1 cellular context compared by ENCODE assay signal in the genomic region with DNA sequence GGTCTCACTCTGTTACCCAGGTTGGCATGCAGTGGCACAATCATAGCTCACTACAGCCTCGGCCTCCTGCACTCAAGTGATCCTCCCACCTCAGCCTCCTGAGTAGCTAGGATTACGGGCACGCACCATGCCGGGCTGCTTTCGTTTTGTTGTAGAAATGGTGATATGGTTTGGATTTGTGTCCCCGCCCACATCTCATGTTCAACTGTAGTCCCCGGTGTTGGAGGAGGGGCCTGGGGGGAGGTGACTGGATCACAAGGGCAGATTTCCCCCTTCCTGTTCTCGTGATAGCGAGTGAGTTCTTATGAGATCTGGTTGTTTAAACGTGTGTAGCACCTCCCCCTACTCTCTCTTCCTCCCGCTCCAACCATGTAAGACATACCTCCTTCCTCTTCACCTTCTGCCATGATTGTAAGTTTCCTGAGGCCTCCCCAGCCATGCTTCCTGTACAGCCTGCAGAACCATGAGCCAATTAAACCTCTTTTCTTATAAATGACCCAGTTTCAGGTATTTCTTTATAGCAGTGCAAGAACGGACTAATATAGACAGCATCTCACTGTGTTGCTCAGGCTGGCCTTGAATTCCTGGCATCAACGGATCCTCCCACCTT.
TF ChIP-seq lines count a peak whose summit lies in the region.

No MANE protein-coding gene starts in this region.

TF ChIP-seq in K562, 482 proteins besides CTCF, POLR2A, EP300 and RAD21 (continued from another document and continues in another):
- TF ChIP-seq, protein P1, sequence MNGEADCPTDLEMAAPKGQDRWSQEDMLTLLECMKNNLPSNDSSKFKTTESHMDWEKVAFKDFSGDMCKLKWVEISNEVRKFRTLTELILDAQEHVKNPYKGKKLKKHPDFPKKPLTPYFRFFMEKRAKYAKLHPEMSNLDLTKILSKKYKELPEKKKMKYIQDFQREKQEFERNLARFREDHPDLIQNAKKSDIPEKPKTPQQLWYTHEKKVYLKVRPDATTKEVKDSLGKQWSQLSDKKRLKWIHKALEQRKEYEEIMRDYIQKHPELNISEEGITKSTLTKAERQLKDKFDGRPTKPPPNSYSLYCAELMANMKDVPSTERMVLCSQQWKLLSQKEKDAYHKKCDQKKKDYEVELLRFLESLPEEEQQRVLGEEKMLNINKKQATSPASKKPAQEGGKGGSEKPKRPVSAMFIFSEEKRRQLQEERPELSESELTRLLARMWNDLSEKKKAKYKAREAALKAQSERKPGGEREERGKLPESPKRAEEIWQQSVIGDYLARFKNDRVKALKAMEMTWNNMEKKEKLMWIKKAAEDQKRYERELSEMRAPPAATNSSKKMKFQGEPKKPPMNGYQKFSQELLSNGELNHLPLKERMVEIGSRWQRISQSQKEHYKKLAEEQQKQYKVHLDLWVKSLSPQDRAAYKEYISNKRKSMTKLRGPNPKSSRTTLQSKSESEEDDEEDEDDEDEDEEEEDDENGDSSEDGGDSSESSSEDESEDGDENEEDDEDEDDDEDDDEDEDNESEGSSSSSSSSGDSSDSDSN (IDR thresholded peaks at IDR 0.05; ENCODE audit: borderline replicate concordance in 1 of 2, low read depth in 2 of 2, low read length in 2 of 2) = no peak
- TF ChIP-seq, protein P2, sequence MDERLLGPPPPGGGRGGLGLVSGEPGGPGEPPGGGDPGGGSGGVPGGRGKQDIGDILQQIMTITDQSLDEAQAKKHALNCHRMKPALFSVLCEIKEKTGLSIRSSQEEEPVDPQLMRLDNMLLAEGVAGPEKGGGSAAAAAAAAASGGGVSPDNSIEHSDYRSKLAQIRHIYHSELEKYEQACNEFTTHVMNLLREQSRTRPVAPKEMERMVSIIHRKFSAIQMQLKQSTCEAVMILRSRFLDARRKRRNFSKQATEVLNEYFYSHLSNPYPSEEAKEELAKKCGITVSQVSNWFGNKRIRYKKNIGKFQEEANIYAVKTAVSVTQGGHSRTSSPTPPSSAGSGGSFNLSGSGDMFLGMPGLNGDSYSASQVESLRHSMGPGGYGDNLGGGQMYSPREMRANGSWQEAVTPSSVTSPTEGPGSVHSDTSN (CRISPR knock-in tag; IDR thresholded peaks at IDR 0.05; ENCODE audit: low read depth) = no peak
- TF ChIP-seq, protein P2 (tag; conservative IDR thresholded peaks at IDR 0.05; ENCODE audit: low read depth) = no peak
- no peak for TF ChIP-seq ZNF239 (CRISPR knock-in tag; IDR thresholded peaks at IDR 0.05)
- no peak for TF ChIP-seq NEUROD1 (IDR thresholded peaks at IDR 0.05; ENCODE audit: borderline replicate concordance, low read depth, low read length, partially characterized antibody)
- TF ChIP-seq GABPB2 (CRISPR knock-in tag; conservative IDR thresholded peaks at IDR 0.05) = no peak
- TF ChIP-seq, protein P3, sequence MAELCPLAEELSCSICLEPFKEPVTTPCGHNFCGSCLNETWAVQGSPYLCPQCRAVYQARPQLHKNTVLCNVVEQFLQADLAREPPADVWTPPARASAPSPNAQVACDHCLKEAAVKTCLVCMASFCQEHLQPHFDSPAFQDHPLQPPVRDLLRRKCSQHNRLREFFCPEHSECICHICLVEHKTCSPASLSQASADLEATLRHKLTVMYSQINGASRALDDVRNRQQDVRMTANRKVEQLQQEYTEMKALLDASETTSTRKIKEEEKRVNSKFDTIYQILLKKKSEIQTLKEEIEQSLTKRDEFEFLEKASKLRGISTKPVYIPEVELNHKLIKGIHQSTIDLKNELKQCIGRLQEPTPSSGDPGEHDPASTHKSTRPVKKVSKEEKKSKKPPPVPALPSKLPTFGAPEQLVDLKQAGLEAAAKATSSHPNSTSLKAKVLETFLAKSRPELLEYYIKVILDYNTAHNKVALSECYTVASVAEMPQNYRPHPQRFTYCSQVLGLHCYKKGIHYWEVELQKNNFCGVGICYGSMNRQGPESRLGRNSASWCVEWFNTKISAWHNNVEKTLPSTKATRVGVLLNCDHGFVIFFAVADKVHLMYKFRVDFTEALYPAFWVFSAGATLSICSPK (IDR thresholded peaks at IDR 0.05; ENCODE audit: borderline replicate concordance) = no peak
- TF ChIP-seq ZNF780A (CRISPR knock-in tag; IDR thresholded peaks at IDR 0.05) = no peak
- TF ChIP-seq MYC (IDR thresholded peaks at IDR 0.05; ENCODE audit: low read depth, low read length) = no peak; the same call in 1 of the 2 replicates
- TF ChIP-seq MYC (CRISPR knock-in tag; IDR thresholded peaks at IDR 0.05; ENCODE audit: borderline replicate concordance, low read depth) = no peak
- TF ChIP-seq GTF2A2 (tag; IDR thresholded peaks at IDR 0.05) = no peak
- no peak for TF ChIP-seq ERF (CRISPR knock-in tag; IDR thresholded peaks at IDR 0.05)
- TF ChIP-seq, protein P4, sequence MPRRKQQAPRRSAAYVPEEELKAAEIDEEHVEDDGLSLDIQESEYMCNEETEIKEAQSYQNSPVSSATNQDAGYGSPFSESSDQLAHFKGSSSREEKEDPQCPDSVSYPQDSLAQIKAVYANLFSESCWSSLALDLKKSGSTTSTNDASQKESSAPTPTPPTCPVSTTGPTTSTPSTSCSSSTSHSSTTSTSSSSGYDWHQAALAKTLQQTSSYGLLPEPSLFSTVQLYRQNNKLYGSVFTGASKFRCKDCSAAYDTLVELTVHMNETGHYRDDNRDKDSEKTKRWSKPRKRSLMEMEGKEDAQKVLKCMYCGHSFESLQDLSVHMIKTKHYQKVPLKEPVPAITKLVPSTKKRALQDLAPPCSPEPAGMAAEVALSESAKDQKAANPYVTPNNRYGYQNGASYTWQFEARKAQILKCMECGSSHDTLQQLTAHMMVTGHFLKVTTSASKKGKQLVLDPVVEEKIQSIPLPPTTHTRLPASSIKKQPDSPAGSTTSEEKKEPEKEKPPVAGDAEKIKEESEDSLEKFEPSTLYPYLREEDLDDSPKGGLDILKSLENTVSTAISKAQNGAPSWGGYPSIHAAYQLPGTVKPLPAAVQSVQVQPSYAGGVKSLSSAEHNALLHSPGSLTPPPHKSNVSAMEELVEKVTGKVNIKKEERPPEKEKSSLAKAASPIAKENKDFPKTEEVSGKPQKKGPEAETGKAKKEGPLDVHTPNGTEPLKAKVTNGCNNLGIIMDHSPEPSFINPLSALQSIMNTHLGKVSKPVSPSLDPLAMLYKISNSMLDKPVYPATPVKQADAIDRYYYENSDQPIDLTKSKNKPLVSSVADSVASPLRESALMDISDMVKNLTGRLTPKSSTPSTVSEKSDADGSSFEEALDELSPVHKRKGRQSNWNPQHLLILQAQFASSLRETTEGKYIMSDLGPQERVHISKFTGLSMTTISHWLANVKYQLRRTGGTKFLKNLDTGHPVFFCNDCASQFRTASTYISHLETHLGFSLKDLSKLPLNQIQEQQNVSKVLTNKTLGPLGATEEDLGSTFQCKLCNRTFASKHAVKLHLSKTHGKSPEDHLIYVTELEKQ (CRISPR knock-in tag; IDR thresholded peaks at IDR 0.05) = no peak
- TF ChIP-seq ZNF699 (CRISPR knock-in tag; IDR thresholded peaks at IDR 0.05; ENCODE audit: insufficient replicate concordance) = no peak
- TF ChIP-seq ZNF830 (CRISPR knock-in tag; IDR thresholded peaks at IDR 0.05) = no peak
- no peak for TF ChIP-seq KDM5B (IDR thresholded peaks at IDR 0.05; ENCODE audit: insufficient replicate concordance, low read depth, low read length)
- TF ChIP-seq SREBF2 (CRISPR knock-in tag; IDR thresholded peaks at IDR 0.05) = no peak
- TF ChIP-seq FIP1L1 (IDR thresholded peaks at IDR 0.05; ENCODE audit: low read depth, low read length, poor library complexity, severe bottlenecking) = no peak
- no peak for TF ChIP-seq RFX1 (IDR thresholded peaks at IDR 0.05)
- TF ChIP-seq ZNF586 (CRISPR knock-in tag; conservative IDR thresholded peaks at IDR 0.05) = no peak
- no peak for TF ChIP-seq FOXA1 (IDR thresholded peaks at IDR 0.05; ENCODE audit: borderline replicate concordance)
- TF ChIP-seq ZBTB8A (IDR thresholded peaks at IDR 0.05; ENCODE audit: partially characterized antibody) = no peak
- TF ChIP-seq ZNF668 (CRISPR knock-in tag; IDR thresholded peaks at IDR 0.05) = no peak
- no peak for TF ChIP-seq HMG20B (CRISPR knock-in tag; IDR thresholded peaks at IDR 0.05)
- TF ChIP-seq, protein P5, sequence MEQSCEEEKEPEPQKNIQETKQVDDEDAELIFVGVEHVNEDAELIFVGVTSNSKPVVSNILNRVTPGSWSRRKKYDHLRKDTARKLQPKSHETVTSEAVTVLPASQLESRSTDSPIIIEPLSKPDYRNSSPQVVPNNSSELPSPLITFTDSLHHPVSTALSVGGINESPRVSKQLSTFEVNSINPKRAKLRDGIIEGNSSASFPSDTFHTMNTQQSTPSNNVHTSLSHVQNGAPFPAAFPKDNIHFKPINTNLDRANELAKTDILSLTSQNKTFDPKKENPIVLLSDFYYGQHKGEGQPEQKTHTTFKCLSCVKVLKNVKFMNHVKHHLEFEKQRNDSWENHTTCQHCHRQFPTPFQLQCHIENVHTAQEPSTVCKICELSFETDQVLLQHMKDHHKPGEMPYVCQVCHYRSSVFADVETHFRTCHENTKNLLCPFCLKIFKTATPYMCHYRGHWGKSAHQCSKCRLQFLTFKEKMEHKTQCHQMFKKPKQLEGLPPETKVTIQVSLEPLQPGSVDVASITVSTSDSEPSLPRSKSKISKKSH (CRISPR knock-in tag; IDR thresholded peaks at IDR 0.05) = no peak
- TF ChIP-seq, protein P6, sequence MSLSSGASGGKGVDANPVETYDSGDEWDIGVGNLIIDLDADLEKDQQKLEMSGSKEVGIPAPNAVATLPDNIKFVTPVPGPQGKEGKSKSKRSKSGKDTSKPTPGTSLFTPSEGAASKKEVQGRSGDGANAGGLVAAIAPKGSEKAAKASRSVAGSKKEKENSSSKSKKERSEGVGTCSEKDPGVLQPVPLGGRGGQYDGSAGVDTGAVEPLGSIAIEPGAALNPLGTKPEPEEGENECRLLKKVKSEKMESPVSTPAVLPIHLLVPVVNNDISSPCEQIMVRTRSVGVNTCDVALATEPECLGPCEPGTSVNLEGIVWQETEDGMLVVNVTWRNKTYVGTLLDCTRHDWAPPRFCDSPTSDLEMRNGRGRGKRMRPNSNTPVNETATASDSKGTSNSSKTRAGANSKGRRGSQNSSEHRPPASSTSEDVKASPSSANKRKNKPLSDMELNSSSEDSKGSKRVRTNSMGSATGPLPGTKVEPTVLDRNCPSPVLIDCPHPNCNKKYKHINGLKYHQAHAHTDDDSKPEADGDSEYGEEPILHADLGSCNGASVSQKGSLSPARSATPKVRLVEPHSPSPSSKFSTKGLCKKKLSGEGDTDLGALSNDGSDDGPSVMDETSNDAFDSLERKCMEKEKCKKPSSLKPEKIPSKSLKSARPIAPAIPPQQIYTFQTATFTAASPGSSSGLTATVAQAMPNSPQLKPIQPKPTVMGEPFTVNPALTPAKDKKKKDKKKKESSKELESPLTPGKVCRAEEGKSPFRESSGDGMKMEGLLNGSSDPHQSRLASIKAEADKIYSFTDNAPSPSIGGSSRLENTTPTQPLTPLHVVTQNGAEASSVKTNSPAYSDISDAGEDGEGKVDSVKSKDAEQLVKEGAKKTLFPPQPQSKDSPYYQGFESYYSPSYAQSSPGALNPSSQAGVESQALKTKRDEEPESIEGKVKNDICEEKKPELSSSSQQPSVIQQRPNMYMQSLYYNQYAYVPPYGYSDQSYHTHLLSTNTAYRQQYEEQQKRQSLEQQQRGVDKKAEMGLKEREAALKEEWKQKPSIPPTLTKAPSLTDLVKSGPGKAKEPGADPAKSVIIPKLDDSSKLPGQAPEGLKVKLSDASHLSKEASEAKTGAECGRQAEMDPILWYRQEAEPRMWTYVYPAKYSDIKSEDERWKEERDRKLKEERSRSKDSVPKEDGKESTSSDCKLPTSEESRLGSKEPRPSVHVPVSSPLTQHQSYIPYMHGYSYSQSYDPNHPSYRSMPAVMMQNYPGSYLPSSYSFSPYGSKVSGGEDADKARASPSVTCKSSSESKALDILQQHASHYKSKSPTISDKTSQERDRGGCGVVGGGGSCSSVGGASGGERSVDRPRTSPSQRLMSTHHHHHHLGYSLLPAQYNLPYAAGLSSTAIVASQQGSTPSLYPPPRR (CRISPR knock-in tag; IDR thresholded peaks at IDR 0.05; ENCODE audit: borderline replicate concordance) = no peak
- TF ChIP-seq CC2D1A (IDR thresholded peaks at IDR 0.05) = peak; percentile 73; the same call in 1 of the 2 replicates
- TF ChIP-seq, protein P7, sequence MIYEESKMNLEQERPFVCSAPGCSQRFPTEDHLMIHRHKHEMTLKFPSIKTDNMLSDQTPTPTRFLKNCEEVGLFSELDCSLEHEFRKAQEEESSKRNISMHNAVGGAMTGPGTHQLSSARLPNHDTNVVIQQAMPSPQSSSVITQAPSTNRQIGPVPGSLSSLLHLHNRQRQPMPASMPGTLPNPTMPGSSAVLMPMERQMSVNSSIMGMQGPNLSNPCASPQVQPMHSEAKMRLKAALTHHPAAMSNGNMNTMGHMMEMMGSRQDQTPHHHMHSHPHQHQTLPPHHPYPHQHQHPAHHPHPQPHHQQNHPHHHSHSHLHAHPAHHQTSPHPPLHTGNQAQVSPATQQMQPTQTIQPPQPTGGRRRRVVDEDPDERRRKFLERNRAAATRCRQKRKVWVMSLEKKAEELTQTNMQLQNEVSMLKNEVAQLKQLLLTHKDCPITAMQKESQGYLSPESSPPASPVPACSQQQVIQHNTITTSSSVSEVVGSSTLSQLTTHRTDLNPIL (CRISPR knock-in tag; IDR thresholded peaks at IDR 0.05) = no peak
- no peak for TF ChIP-seq CCAR2 (IDR thresholded peaks at IDR 0.05; ENCODE audit: low read depth, low read length)
- TF ChIP-seq, protein P8, sequence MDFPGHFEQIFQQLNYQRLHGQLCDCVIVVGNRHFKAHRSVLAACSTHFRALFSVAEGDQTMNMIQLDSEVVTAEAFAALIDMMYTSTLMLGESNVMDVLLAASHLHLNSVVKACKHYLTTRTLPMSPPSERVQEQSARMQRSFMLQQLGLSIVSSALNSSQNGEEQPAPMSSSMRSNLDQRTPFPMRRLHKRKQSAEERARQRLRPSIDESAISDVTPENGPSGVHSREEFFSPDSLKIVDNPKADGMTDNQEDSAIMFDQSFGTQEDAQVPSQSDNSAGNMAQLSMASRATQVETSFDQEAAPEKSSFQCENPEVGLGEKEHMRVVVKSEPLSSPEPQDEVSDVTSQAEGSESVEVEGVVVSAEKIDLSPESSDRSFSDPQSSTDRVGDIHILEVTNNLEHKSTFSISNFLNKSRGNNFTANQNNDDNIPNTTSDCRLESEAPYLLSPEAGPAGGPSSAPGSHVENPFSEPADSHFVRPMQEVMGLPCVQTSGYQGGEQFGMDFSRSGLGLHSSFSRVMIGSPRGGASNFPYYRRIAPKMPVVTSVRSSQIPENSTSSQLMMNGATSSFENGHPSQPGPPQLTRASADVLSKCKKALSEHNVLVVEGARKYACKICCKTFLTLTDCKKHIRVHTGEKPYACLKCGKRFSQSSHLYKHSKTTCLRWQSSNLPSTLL (IDR thresholded peaks at IDR 0.05) = no peak
- TF ChIP-seq ELF2 (CRISPR knock-in tag; IDR thresholded peaks at IDR 0.05) = no peak
- no peak for TF ChIP-seq ESRRB (CRISPR knock-in tag; IDR thresholded peaks at IDR 0.05; ENCODE audit: borderline replicate concordance)
- TF ChIP-seq TAL1 (IDR thresholded peaks at IDR 0.05) = no peak
